Comparison of ENCODE assay signal across 8 cellular contexts in the genomic region with DNA sequence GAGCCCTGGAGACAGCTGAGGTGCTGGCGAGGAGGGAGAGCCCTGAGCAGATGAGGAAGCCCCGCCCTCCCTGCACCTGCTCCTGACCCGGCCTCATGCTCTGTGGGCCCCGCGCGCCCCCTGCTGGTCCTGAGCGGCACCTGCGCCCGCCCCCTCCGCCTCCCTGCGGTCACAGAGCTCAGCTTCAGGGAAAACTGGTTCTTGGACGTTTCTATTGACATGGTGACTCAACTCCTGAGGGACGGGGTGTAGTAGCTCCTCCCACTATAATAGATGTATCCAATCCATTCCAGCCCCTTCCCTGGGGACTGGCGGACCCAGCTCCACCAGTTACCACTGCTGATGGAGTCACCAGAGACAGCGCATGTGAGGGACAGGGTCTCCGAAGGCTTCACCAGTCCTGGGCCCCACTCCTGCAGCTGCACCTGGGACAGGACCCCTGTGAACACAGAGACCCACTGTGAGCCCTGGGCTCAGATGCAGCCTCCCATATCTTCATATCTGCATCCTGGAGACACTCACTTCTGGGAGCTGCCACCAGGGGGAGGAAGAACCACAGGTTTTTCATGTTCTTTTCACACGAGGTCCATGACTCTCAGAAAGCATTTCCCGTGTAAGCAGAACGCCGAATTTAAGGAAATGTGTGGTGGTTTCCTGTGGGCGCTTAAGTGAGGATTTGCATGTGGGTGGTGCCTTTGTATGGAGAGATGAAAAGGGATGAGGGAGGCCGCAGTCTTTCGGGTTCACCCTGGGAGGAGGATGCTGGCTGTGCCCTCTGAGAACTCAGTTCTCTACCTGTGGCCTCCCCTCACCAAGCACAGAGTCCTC.
DNase-seq lines count a peak whose midpoint lies in the region; ATAC-seq and TF ChIP-seq lines count a peak whose summit lies in the region.

No MANE protein-coding gene starts in this region.

- in situ Hi-C loops in T47D (cut with HindIII; ENCODE audit: low pct_unique_long_range_greater_than_20kb, low sequenced_read_pairs): no loop called here

- no peaks in the 10 kb centered on the region for H3K36me3 Mint-ChIP-seq in osteocyte (ENCODE audit: unreplicated experiment)

- no peak for TF ChIP-seq CTCF in osteocyte (IDR thresholded peaks at IDR 0.05)

- peaks cover 26% of the 10 kb centered on the region for H3K9me3 Mint-ChIP-seq in osteocyte (ENCODE audit: unreplicated experiment)

- H3K27me3 Mint-ChIP-seq in osteocyte (ENCODE audit: unreplicated experiment): no peaks in the 10 kb centered on the region

- H3K4me3 Mint-ChIP-seq in osteocyte (ENCODE audit: unreplicated experiment): no peak overlapping the region

- H3K27ac Mint-ChIP-seq in osteocyte (ENCODE audit: unreplicated experiment): no peak overlapping the region

- no peaks in the 10 kb centered on the region for H3K4me1 Mint-ChIP-seq in osteocyte (ENCODE audit: unreplicated experiment)

- DNase-seq in DMS153 treated with DMSO at 0.1 percent for 48 hours (lab: John Stamatoyannopoulos, UW; ENCODE audit: unreplicated experiment) (peak; percentile 68), NCI-H1417 (lab: John Stamatoyannopoulos, UW) (peak; percentile 56 to 87 (median 73)), UCSD-AML1 (lab: John Stamatoyannopoulos, UW; ENCODE audit: unreplicated experiment) (peak; percentile 87), T47D (ENCODE audit: low read depth in 1 of 2, low spot score in 1 of 2) (peak; percentile 92 to 99), osteocyte (ENCODE audit: extremely low spot score, unreplicated experiment) (peak; percentile 75), cerebellum (ENCODE audit: low spot score) (no peak)

- ATAC-seq in GM21717 (IDR thresholded peaks at IDR 0.05; ENCODE audit: unreplicated experiment) (peak; percentile 44), HG02938 (IDR thresholded peaks at IDR 0.05; ENCODE audit: unreplicated experiment) (no peak)
